ENCODE assay signal across 15 cellular contexts in the genomic region with DNA sequence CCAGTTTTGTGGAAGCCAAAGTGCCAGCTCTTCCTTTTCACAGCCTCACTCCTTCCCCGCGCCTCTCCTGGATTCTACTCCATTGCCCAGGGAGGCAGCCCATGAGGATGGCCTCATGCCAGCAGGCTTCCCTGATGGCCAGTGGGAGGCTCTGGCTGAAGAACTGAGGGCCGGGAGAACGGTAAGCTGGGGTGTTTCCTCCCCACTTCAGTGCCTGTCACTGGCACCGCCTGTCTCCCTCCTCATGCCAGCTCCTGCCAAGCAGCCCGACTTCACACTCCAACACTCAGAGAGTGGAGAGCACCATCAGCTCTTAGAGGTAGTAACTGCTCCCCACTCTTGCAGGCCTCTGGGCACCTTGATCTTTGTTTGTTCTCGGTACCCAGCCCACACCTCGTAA.
"Had no signal": no experiment of that assay in that cellular context is flagged by ENCODE, and none has a peak within 500 bp of the region (broad histone marks: within the 10 kb centered on the region; RNA-seq: fewer than 3 reads in every experiment).

No MANE protein-coding gene starts in this region.

- H3K36me3 ChIP-seq: vagina had no signal

- H3K4me1 Mint-ChIP-seq: endodermal cell had no signal

- H3K27ac ChIP-seq: vagina had no signal

- H3K27me3 ChIP-seq: vagina had no signal

- ATAC-seq: stimulated activated naive CD8-positive, alpha-beta T cell treated with anti-CD3 and anti-CD28 coated beads, Interleukin-15, amount 100 ng/mL, for 72 hours had no signal

- H3K36me3 Mint-ChIP-seq: memory B cell had no signal

- H3K9me3 Mint-ChIP-seq: endodermal cell, nephron progenitor cell had no signal

- H3K4me3 ChIP-seq: vagina had no signal

- DNase-seq: activated B cell treated with CpG ODN at 0.5 μM for 24 hours; activated CD4-positive, alpha-beta T cell treated with anti-CD3 and anti-CD28 coated beads, Interleukin-2, amount 10 ng/mL, durations not matched to agents 24 days and 14 days; activated naive CD4-positive, alpha-beta T cell; central memory CD4-positive, alpha-beta T cell; dermis blood vessel endothelial cell; endodermal cell; erythroblast; immature natural killer cell; nephron progenitor cell; stimulated activated CD4-positive, alpha-beta T cell treated with anti-CD3 and anti-CD28 coated beads, Interleukin-4, amount 100 ng/mL, for 24 hours; stimulated activated naive CD8-positive, alpha-beta T cell treated with anti-CD3 and anti-CD28 coated beads, Interleukin-15, amount 100 ng/mL, for 72 hours had no signal

- H3K9me3 ChIP-seq: vagina had no signal

- H3K4me3 Mint-ChIP-seq: activated B cell treated with CpG ODN at 0.5 μM for 24 hours; activated CD4-positive, alpha-beta T cell treated with anti-CD3 and anti-CD28 coated beads, Interleukin-2, amount 10 ng/mL, durations not matched to agents 24 days and 14 days; activated T-helper 1 cell treated with anti-CD3 and anti-CD28 coated beads, Interleukin-12 subunit alpha, Interleukin-12 subunit beta, Interleukin-2, Interleukin-4 antibody, amounts not matched to agents 30 ng/mL and 10 ng/mL and 1 ng/mL, durations not matched to agents 14 hours and 24 hours and 36 hours; endodermal cell; memory B cell; nephron progenitor cell; stimulated activated naive CD8-positive, alpha-beta T cell treated with anti-CD3 and anti-CD28 coated beads, Interleukin-15, amount 100 ng/mL, for 72 hours; T-helper 1 cell treated with Interleukin-12 subunit alpha and Interleukin-12 subunit beta and Interleukin-4 antibody, amounts not matched to agents 30 μg/mL and 1 μg/mL, for 36 hours had no signal

- H3K27ac Mint-ChIP-seq: activated B cell treated with CpG ODN at 0.5 μM for 24 hours; activated CD4-positive, alpha-beta T cell treated with anti-CD3 and anti-CD28 coated beads, Interleukin-2, amount 10 ng/mL, durations not matched to agents 24 days and 14 days; activated T-helper 1 cell treated with anti-CD3 and anti-CD28 coated beads, Interleukin-12 subunit alpha, Interleukin-12 subunit beta, Interleukin-2, Interleukin-4 antibody, amounts not matched to agents 30 ng/mL and 10 ng/mL and 1 ng/mL, durations not matched to agents 14 hours and 24 hours and 36 hours; endodermal cell; memory B cell; T-helper 1 cell treated with Interleukin-12 subunit alpha and Interleukin-12 subunit beta and Interleukin-4 antibody, amounts not matched to agents 30 μg/mL and 1 μg/mL, for 36 hours had no signal

- H3K27me3 Mint-ChIP-seq: stimulated activated naive CD8-positive, alpha-beta T cell treated with anti-CD3 and anti-CD28 coated beads, Interleukin-15, amount 100 ng/mL, for 72 hours had no signal
